12 cellular contexts compared by ENCODE assay signal in genomic region chr16:89841275-89841674, GRCh38. TPM values are rescaled to one million over a fixed set of nuclear protein-coding genes. Genes with fewer than 3 reads are reported as not detected.
A peak's percentile ranks its signal among the peaks of the same experiment; 100 is the strongest.
DNase-seq lines count a peak whose midpoint lies in the region; ATAC-seq, FAIRE-seq and TF ChIP-seq lines count a peak whose summit lies in the region.
"Had no signal": no experiment of that assay in that cellular context is flagged by ENCODE, and none has a peak within 500 bp of the region (broad histone marks: within the 10 kb centered on the region; RNA-seq: fewer than 3 reads in every experiment).

No MANE protein-coding gene starts in this region.

- TF ChIP-seq EP300 in K562 (IDR thresholded peaks at IDR 0.05; ENCODE audit: low read length), result no peak

- ATAC-seq in K562, result no peak
- no peak for ATAC-seq in left ventricle myocardium superior
- ATAC-seq in HG02763 (IDR thresholded peaks at IDR 0.05; ENCODE audit: unreplicated experiment), result no peak
- ATAC-seq: body of pancreas had no signal

- no peaks in the 10 kb centered on the region for H3K9me1 ChIP-seq in K562 (ENCODE audit: control insufficient read depth, insufficient read depth, low read length)

- intact Hi-C loops in activated naive CD4-positive, alpha-beta T cell treated with anti-CD3 and anti-CD28 coated beads for 36 hours (cut with micrococcal nuclease), result no loop called here
- intact Hi-C loops in K562 (cut with micrococcal nuclease) (no loop called here), left ventricle myocardium superior (cut with micrococcal nuclease) (no loop called here)

- no peaks in the 10 kb centered on the region for H3K9me3 ChIP-seq in K562 (replicated peaks; ENCODE audit: control insufficient read depth, insufficient read depth, low read depth, low read length)
- H3K9me3 ChIP-seq: body of pancreas had no signal

- no peak overlapping the region for H3K27ac Mint-ChIP-seq in activated naive CD4-positive, alpha-beta T cell treated with anti-CD3 and anti-CD28 coated beads, Interleukin-2, amount 10 ng/mL, durations not matched to agents 7 days and 5 days
- no peak overlapping the region for H3K27ac Mint-ChIP-seq in activated naive CD4-positive, alpha-beta T cell treated with anti-CD3 and anti-CD28 coated beads for 36 hours
- H3K27ac Mint-ChIP-seq in activated CD4-positive, alpha-beta memory T cell treated with anti-CD3 and anti-CD28 coated beads, Interleukin-2, amount 10 ng/mL, durations not matched to agents 7 days and 5 days, result peak overlapping the region; percentile 64
- H3K27ac Mint-ChIP-seq in stimulated activated naive CD8-positive, alpha-beta T cell treated with anti-CD3 and anti-CD28 coated beads, Interleukin-15, Interleukin-2, amounts not matched to agents 100 ng/mL and 50 ng/mL, for 24 hours, result peak overlapping the region; percentile 61

- TF ChIP-seq POLR2A in K562 (conservative IDR thresholded peaks at IDR 0.05), result no peak

- no TSS peak for BruUV-seq in K562 (replicated peaks; lab: Mats Ljungman, UMichigan)

- peak; percentile 49 for DNase-seq in activated naive CD4-positive, alpha-beta T cell treated with anti-CD3 and anti-CD28 coated beads, Interleukin-2, amount 10 ng/mL, durations not matched to agents 7 days and 5 days
- no peak for DNase-seq in activated naive CD4-positive, alpha-beta T cell treated with anti-CD3 and anti-CD28 coated beads for 36 hours
- peak; percentile 88 for DNase-seq in activated CD4-positive, alpha-beta memory T cell treated with anti-CD3 and anti-CD28 coated beads, Interleukin-2, amount 10 ng/mL, durations not matched to agents 7 days and 5 days
- DNase-seq in K562 (ENCODE audit: extremely low read depth in 1 of 4, low spot score in 3 of 4) (no peak), left ventricle myocardium superior (no peak), NCI-H1694 (lab: John Stamatoyannopoulos, UW) (no peak)
- DNase-seq: glutamatergic neuron, NCI-H446 treated with DMSO at 0.1 percent for 48 hours had no signal

- H3K27ac ChIP-seq in K562 (ENCODE audit: extremely low read depth, low read depth, low read length), result no peak overlapping the region
- H3K27ac ChIP-seq: body of pancreas had no signal

- no peak overlapping the region for H3K4me3 ChIP-seq in K562
- H3K4me3 ChIP-seq: body of pancreas had no signal

- H3K9me3 Mint-ChIP-seq in activated naive CD4-positive, alpha-beta T cell treated with anti-CD3 and anti-CD28 coated beads, Interleukin-2, amount 10 ng/mL, durations not matched to agents 7 days and 5 days, result no peaks in the 10 kb centered on the region
- no peaks in the 10 kb centered on the region for H3K9me3 Mint-ChIP-seq in activated naive CD4-positive, alpha-beta T cell treated with anti-CD3 and anti-CD28 coated beads for 36 hours
- H3K9me3 Mint-ChIP-seq in activated CD4-positive, alpha-beta memory T cell treated with anti-CD3 and anti-CD28 coated beads, Interleukin-2, amount 10 ng/mL, durations not matched to agents 7 days and 5 days, result no peaks in the 10 kb centered on the region
- H3K9me3 Mint-ChIP-seq in stimulated activated naive CD8-positive, alpha-beta T cell treated with anti-CD3 and anti-CD28 coated beads, Interleukin-15, Interleukin-2, amounts not matched to agents 100 ng/mL and 50 ng/mL, for 24 hours, result no peaks in the 10 kb centered on the region
- H3K9me3 Mint-ChIP-seq: neural crest cell had no signal

- TF ChIP-seq CTCF in K562 (IDR thresholded peaks at IDR 0.05 in 2 of 3, conservative IDR thresholded peaks at IDR 0.05 in 1 of 3; ENCODE audit: insufficient read depth in 2 of 3, low read depth in 1 of 3, low read length in 3 of 3), result no peak

- no peaks in the 10 kb centered on the region for H4K20me1 ChIP-seq in K562 (replicated peaks; ENCODE audit: control insufficient read depth, insufficient read depth, low read length)

- CTCF ChIA-PET in activated naive CD4-positive, alpha-beta T cell treated with anti-CD3 and anti-CD28 coated beads, Interleukin-2, amount 10 ng/mL, durations not matched to agents 7 days and 5 days (lab: Charles Lee), result interaction anchor here (1.4 kb wide), 1 partner anchor 19 kb away, joined by 8 read pairs; no protein-coding TSS in a partner anchor
- CTCF ChIA-PET in activated naive CD4-positive, alpha-beta T cell treated with anti-CD3 and anti-CD28 coated beads for 36 hours (lab: Charles Lee), result interaction anchor here (0.5 to 1.0 kb wide), 2 partner anchors 92 to 135 kb away, joined by 3 read pairs; no protein-coding TSS in a partner anchor
- CTCF ChIA-PET in activated CD4-positive, alpha-beta memory T cell treated with anti-CD3 and anti-CD28 coated beads, Interleukin-2, amount 10 ng/mL, durations not matched to agents 7 days and 5 days (lab: Charles Lee), result interaction anchor here (1.0 to 2.1 kb wide), 3 partner anchors 19 to 141 kb away, joined by 4 to 10 read pairs (median 5); no protein-coding TSS in a partner anchor
- CTCF ChIA-PET in K562 (lab: Yijun Ruan, JAX; ENCODE audit: low intra/inter-chr PET ratio), result no interaction called here

- no peak for TF ChIP-seq RAD21 in K562 (CRISPR knock-in tag; conservative IDR thresholded peaks at IDR 0.05 in 1 of 2, IDR thresholded peaks at IDR 0.05 in 1 of 2)

- WGBS in K562 (ENCODE audit: insufficient coverage, low coverage, missing lambda C conversion rate), result 42% methylated on average over 10 of the region's 10 CpGs

- 0 out of 3 replicates have a peak, but pooled peaks cover 1% of the 10 kb centered on the region for H3K36me3 ChIP-seq in K562 (ENCODE audit: control insufficient read depth, insufficient read depth, low read length)

- POLR2A ChIA-PET in activated CD4-positive, alpha-beta memory T cell treated with anti-CD3 and anti-CD28 coated beads, Interleukin-2, amount 10 ng/mL, durations not matched to agents 7 days and 5 days (lab: Charles Lee), result interaction anchor here (1.0 to 1.7 kb wide), 3 partner anchors 12 to 32 kb away, joined by 3 to 5 read pairs (median 4); partner anchors contain the start of genes SPIRE2 and TCF25
- POLR2A ChIA-PET in K562 (lab: Yijun Ruan, JAX), result interaction anchor here (1.2 kb wide), 1 partner anchor 12 kb away, joined by 3 read pairs; no protein-coding TSS in a partner anchor

- H3K4me1 ChIP-seq in K562 (replicated peaks in 1 of 2; ENCODE audit: control insufficient read depth in 2 of 2, insufficient read depth in 2 of 2, low read length in 2 of 2), result peaks cover 3 to 30% of the 10 kb centered on the region in 2 experiments; a peak in 3 of 5 replicates

- H3K9ac ChIP-seq in K562 (ENCODE audit: insufficient read depth in 1 of 2, low read depth in 2 of 2, low read length in 2 of 2), result no peak overlapping the region

- H3K4me1 Mint-ChIP-seq in activated naive CD4-positive, alpha-beta T cell treated with anti-CD3 and anti-CD28 coated beads, Interleukin-2, amount 10 ng/mL, durations not matched to agents 7 days and 5 days, result peaks cover 48% of the 10 kb centered on the region
- H3K4me1 Mint-ChIP-seq in activated naive CD4-positive, alpha-beta T cell treated with anti-CD3 and anti-CD28 coated beads for 36 hours (ENCODE audit: low read depth), result peaks cover 24% of the 10 kb centered on the region
- H3K4me1 Mint-ChIP-seq in activated CD4-positive, alpha-beta memory T cell treated with anti-CD3 and anti-CD28 coated beads, Interleukin-2, amount 10 ng/mL, durations not matched to agents 7 days and 5 days, result peaks cover 47% of the 10 kb centered on the region
- H3K4me1 Mint-ChIP-seq in stimulated activated naive CD8-positive, alpha-beta T cell treated with anti-CD3 and anti-CD28 coated beads, Interleukin-15, Interleukin-2, amounts not matched to agents 100 ng/mL and 50 ng/mL, for 24 hours (ENCODE audit: low read depth), result peaks cover 34% of the 10 kb centered on the region

- no peak overlapping the region for H2AFZ ChIP-seq in K562 (ENCODE audit: low read depth, low read length)

- in situ Hi-C loops in K562 (cut with MboI), result no loop called here

- no peaks in the 10 kb centered on the region for H3K36me3 Mint-ChIP-seq in activated naive CD4-positive, alpha-beta T cell treated with anti-CD3 and anti-CD28 coated beads, Interleukin-2, amount 10 ng/mL, durations not matched to agents 7 days and 5 days
- no peaks in the 10 kb centered on the region for H3K36me3 Mint-ChIP-seq in activated naive CD4-positive, alpha-beta T cell treated with anti-CD3 and anti-CD28 coated beads for 36 hours (ENCODE audit: low read depth)
- H3K36me3 Mint-ChIP-seq in activated CD4-positive, alpha-beta memory T cell treated with anti-CD3 and anti-CD28 coated beads, Interleukin-2, amount 10 ng/mL, durations not matched to agents 7 days and 5 days (ENCODE audit: low read depth), result no peaks in the 10 kb centered on the region
- no peaks in the 10 kb centered on the region for H3K36me3 Mint-ChIP-seq in stimulated activated naive CD8-positive, alpha-beta T cell treated with anti-CD3 and anti-CD28 coated beads, Interleukin-15, Interleukin-2, amounts not matched to agents 100 ng/mL and 50 ng/mL, for 24 hours (ENCODE audit: low read depth)

- no peaks in the 10 kb centered on the region for H3K79me2 ChIP-seq in K562 (ENCODE audit: control insufficient read depth, insufficient read depth, low read length)

- FAIRE-seq in K562 (lab: Jason Lieb, UNC), result no peak

- H3K27me3 ChIP-seq in K562 (ENCODE audit: control insufficient read depth in 2 of 2, insufficient read depth in 2 of 2, low read length in 2 of 2), result no peaks in the 10 kb centered on the region
- H3K27me3 ChIP-seq: body of pancreas had no signal

- H3K4me3 Mint-ChIP-seq in activated naive CD4-positive, alpha-beta T cell treated with anti-CD3 and anti-CD28 coated beads, Interleukin-2, amount 10 ng/mL, durations not matched to agents 7 days and 5 days, result no peak overlapping the region
- H3K4me3 Mint-ChIP-seq in activated naive CD4-positive, alpha-beta T cell treated with anti-CD3 and anti-CD28 coated beads for 36 hours, result no peak overlapping the region
- H3K4me3 Mint-ChIP-seq in activated CD4-positive, alpha-beta memory T cell treated with anti-CD3 and anti-CD28 coated beads, Interleukin-2, amount 10 ng/mL, durations not matched to agents 7 days and 5 days, result peak overlapping the region; percentile 40
- peak overlapping the region; percentile 37 for H3K4me3 Mint-ChIP-seq in stimulated activated naive CD8-positive, alpha-beta T cell treated with anti-CD3 and anti-CD28 coated beads, Interleukin-15, Interleukin-2, amounts not matched to agents 100 ng/mL and 50 ng/mL, for 24 hours
- H3K4me3 Mint-ChIP-seq: neural crest cell had no signal

- peaks cover 42% of the 10 kb centered on the region for H3K27me3 Mint-ChIP-seq in activated naive CD4-positive, alpha-beta T cell treated with anti-CD3 and anti-CD28 coated beads, Interleukin-2, amount 10 ng/mL, durations not matched to agents 7 days and 5 days
- H3K27me3 Mint-ChIP-seq in activated naive CD4-positive, alpha-beta T cell treated with anti-CD3 and anti-CD28 coated beads for 36 hours (ENCODE audit: low read depth), result no peaks in the 10 kb centered on the region
- peaks cover 13% of the 10 kb centered on the region for H3K27me3 Mint-ChIP-seq in activated CD4-positive, alpha-beta memory T cell treated with anti-CD3 and anti-CD28 coated beads, Interleukin-2, amount 10 ng/mL, durations not matched to agents 7 days and 5 days
- no peaks in the 10 kb centered on the region for H3K27me3 Mint-ChIP-seq in stimulated activated naive CD8-positive, alpha-beta T cell treated with anti-CD3 and anti-CD28 coated beads, Interleukin-15, Interleukin-2, amounts not matched to agents 100 ng/mL and 50 ng/mL, for 24 hours

- no peak overlapping the region for H3K4me2 ChIP-seq in K562 (ENCODE audit: insufficient read depth, low read length)

RNA-seq across cellular contexts. Expression of gene SPIRE2, which starts 13.0 kb away (rescaled TPM):
- under 1 TPM; 0.26 to 0.44 TPM for total RNA-seq in activated naive CD4-positive, alpha-beta T cell treated with anti-CD3 and anti-CD28 coated beads for 36 hours
- 1 to 10 TPM; 1.6 to 1.8 TPM for total RNA-seq in activated CD4-positive, alpha-beta memory T cell treated with anti-CD3 and anti-CD28 coated beads, Interleukin-2, amount 10 ng/mL, durations not matched to agents 7 days and 5 days
- total RNA-seq in K562 (2011; cell fraction: chromatin; rRNA removed; ENCODE audit: low replicate concordance), result 16.2 and 31.3 TPM in 2 replicates
- total RNA-seq in K562 (2011; cell fraction: nucleolus; rRNA removed), result 15.7 and 25.0 TPM in 2 replicates
- 13.4 and 13.9 TPM in 2 replicates for total RNA-seq in K562 (2011; cell fraction: nucleoplasm; rRNA removed)
- total RNA-seq in K562 (2014; rRNA removed), result 6.5 and 6.9 TPM in 2 replicates
- 2.9 TPM in 2 replicates for total RNA-seq in K562 (2014; rRNA removed; fragmentation: Illumina TruSeq; extraction: Trizol)
- 4.1 and 4.6 TPM in 2 replicates for total RNA-seq in K562 (2015; rRNA removed; fragmentation: Illumina TruSeq; extraction: Trizol)
- 6.9 and 8.9 TPM in 2 replicates for total RNA-seq in K562 (2021)
- 4.7 and 6.0 TPM in 2 replicates for polyA plus RNA-seq in K562 (2011; rRNA removed)
- 4.6 and 8.1 TPM in 2 replicates for polyA plus RNA-seq in K562 (2011; cell fraction: cytosol; rRNA removed)
- 19.7 and 32.5 TPM in 2 replicates for polyA plus RNA-seq in K562 (2011; cell fraction: nucleus; rRNA removed)
- polyA plus RNA-seq in K562 (2012), result 3.8 and 5.7 TPM in 2 replicates
- polyA plus RNA-seq in K562 (2014; fragmentation: Illumina TruSeq; extraction: Trizol), result 3.9 and 4.0 TPM in 2 replicates
- under 1 TPM; 0.70 to 0.76 TPM for polyA plus RNA-seq in K562 (2014; fragmentation: Nextera tagmentation; extraction: Ambion mirVana)
- 5.5 and 7.5 TPM in 2 replicates for polyA plus RNA-seq in K562 (2014; rRNA removed)
- polyA minus RNA-seq in K562 (2011; rRNA and poly(A)+ RNA removed), result 2.1 and 3.5 TPM in 2 replicates
- polyA minus RNA-seq in K562 (2011; cell fraction: cytosol; rRNA and poly(A)+ RNA removed), result 4.3 and 7.3 TPM in 2 replicates
- 6.5 and 8.2 TPM in 2 replicates for polyA minus RNA-seq in K562 (2011; cell fraction: nucleus; rRNA and poly(A)+ RNA removed)
- 0.77 TPM for total RNA-seq in left ventricle myocardium superior

RNA-seq across cellular contexts. Expression of gene FANCA, which starts 24.8 kb away (rescaled TPM):
- total RNA-seq in activated naive CD4-positive, alpha-beta T cell treated with anti-CD3 and anti-CD28 coated beads for 36 hours, result 10 to 100 TPM; 85.5 to 96.7 TPM
- total RNA-seq in activated CD4-positive, alpha-beta memory T cell treated with anti-CD3 and anti-CD28 coated beads, Interleukin-2, amount 10 ng/mL, durations not matched to agents 7 days and 5 days, result 10 to 100 TPM; 82.9 to 94.6 TPM
- 912 and 1,798 TPM in 2 replicates for total RNA-seq in K562 (2011; cell fraction: chromatin; rRNA removed; ENCODE audit: low replicate concordance)
- 750 and 775 TPM in 2 replicates for total RNA-seq in K562 (2011; cell fraction: nucleolus; rRNA removed)
- total RNA-seq in K562 (2011; cell fraction: nucleoplasm; rRNA removed), result 650 and 708 TPM in 2 replicates
- total RNA-seq in K562 (2014; rRNA removed) (53.4 and 72.0 TPM in 2 replicates), K562 (2014; rRNA removed; fragmentation: Illumina TruSeq; extraction: Trizol) (40.2 and 48.6 TPM in 2 replicates), K562 (2015; rRNA removed; fragmentation: Illumina TruSeq; extraction: Trizol) (46.4 and 51.6 TPM in 2 replicates), K562 (2021) (108 and 115 TPM in 2 replicates), left ventricle myocardium superior (1.2 TPM)
- polyA plus RNA-seq in K562 (2011; rRNA removed) (65.4 and 83.5 TPM in 2 replicates), K562 (2014; fragmentation: Illumina TruSeq; extraction: Trizol) (72.8 and 78.9 TPM in 2 replicates), K562 (2014; fragmentation: Nextera tagmentation; extraction: Ambion mirVana) (1 to 10 TPM; 6.9 to 9.3 TPM), K562 (2014; rRNA removed) (114 TPM in 2 replicates)
- 48.3 and 57.4 TPM in 2 replicates for polyA plus RNA-seq in K562 (2011; cell fraction: cytosol; rRNA removed)
- polyA plus RNA-seq in K562 (2011; cell fraction: nucleus; rRNA removed), result 378 and 509 TPM in 2 replicates
- polyA plus RNA-seq in K562 (2012), result 61.8 and 65.9 TPM in 2 replicates
- 109 and 120 TPM in 2 replicates for polyA minus RNA-seq in K562 (2011; rRNA and poly(A)+ RNA removed)
- polyA minus RNA-seq in K562 (2011; cell fraction: cytosol; rRNA and poly(A)+ RNA removed), result 54.5 and 57.5 TPM in 2 replicates
- polyA minus RNA-seq in K562 (2011; cell fraction: nucleus; rRNA and poly(A)+ RNA removed), result 197 and 206 TPM in 2 replicates

RNA-seq across cellular contexts. Expression of gene TCF25, which starts 32.1 kb away (rescaled TPM):
- total RNA-seq in activated naive CD4-positive, alpha-beta T cell treated with anti-CD3 and anti-CD28 coated beads for 36 hours, result 100 to 1,000 TPM; 108 to 109 TPM
- 100 to 1,000 TPM; 167 to 192 TPM for total RNA-seq in activated CD4-positive, alpha-beta memory T cell treated with anti-CD3 and anti-CD28 coated beads, Interleukin-2, amount 10 ng/mL, durations not matched to agents 7 days and 5 days
- total RNA-seq in K562 (2011; cell fraction: chromatin; rRNA removed; ENCODE audit: low replicate concordance), result 678 and 1,286 TPM in 2 replicates
- total RNA-seq in K562 (2011; cell fraction: nucleolus; rRNA removed), result 495 and 571 TPM in 2 replicates
- total RNA-seq in K562 (2011; cell fraction: nucleoplasm; rRNA removed), result 387 and 470 TPM in 2 replicates
- 102 and 110 TPM in 2 replicates for total RNA-seq in K562 (2014; rRNA removed)
- total RNA-seq in K562 (2014; rRNA removed; fragmentation: Illumina TruSeq; extraction: Trizol), result 37.2 and 38.0 TPM in 2 replicates
- total RNA-seq in K562 (2015; rRNA removed; fragmentation: Illumina TruSeq; extraction: Trizol), result 63.2 and 65.1 TPM in 2 replicates
- 123 and 140 TPM in 2 replicates for total RNA-seq in K562 (2021)
- 83.8 and 123 TPM in 2 replicates for polyA plus RNA-seq in K562 (2011; rRNA removed)
- polyA plus RNA-seq in K562 (2011; cell fraction: cytosol; rRNA removed), result 86.7 and 116 TPM in 2 replicates
- polyA plus RNA-seq in K562 (2011; cell fraction: nucleus; rRNA removed), result 392 and 540 TPM in 2 replicates
- polyA plus RNA-seq in K562 (2012), result 147 and 150 TPM in 2 replicates
- polyA plus RNA-seq in K562 (2014; fragmentation: Illumina TruSeq; extraction: Trizol), result 87.5 and 96.8 TPM in 2 replicates
- polyA plus RNA-seq in K562 (2014; fragmentation: Nextera tagmentation; extraction: Ambion mirVana), result 1 to 10 TPM; 9.0 TPM
- polyA plus RNA-seq in K562 (2014; rRNA removed), result 122 and 154 TPM in 2 replicates
- 51.2 and 58.2 TPM in 2 replicates for polyA minus RNA-seq in K562 (2011; rRNA and poly(A)+ RNA removed)
- polyA minus RNA-seq in K562 (2011; cell fraction: cytosol; rRNA and poly(A)+ RNA removed), result 47.2 and 50.0 TPM in 2 replicates
- 72.7 and 97.1 TPM in 2 replicates for polyA minus RNA-seq in K562 (2011; cell fraction: nucleus; rRNA and poly(A)+ RNA removed)
- total RNA-seq in left ventricle myocardium superior, result 86.3 TPM

Comparison
In these comparisons a context has a peak if more than half of its experiments do, and no peak if none do; other contexts are left out.
1. DNase-seq: peak in activated naive CD4-positive, alpha-beta T cell treated with anti-CD3 and anti-CD28 coated beads, Interleukin-2, amount 10 ng/mL, durations not matched to agents 7 days and 5 days (single experiment) and activated CD4-positive, alpha-beta memory T cell treated with anti-CD3 and anti-CD28 coated beads, Interleukin-2, amount 10 ng/mL, durations not matched to agents 7 days and 5 days (single experiment); none in activated naive CD4-positive, alpha-beta T cell treated with anti-CD3 and anti-CD28 coated beads for 36 hours (single experiment), K562 (0 of 4), left ventricle myocardium superior (single experiment) and NCI-H1694 (single experiment).
2. H3K27ac Mint-ChIP-seq: peak in activated CD4-positive, alpha-beta memory T cell treated with anti-CD3 and anti-CD28 coated beads, Interleukin-2, amount 10 ng/mL, durations not matched to agents 7 days and 5 days (single experiment) and stimulated activated naive CD8-positive, alpha-beta T cell treated with anti-CD3 and anti-CD28 coated beads, Interleukin-15, Interleukin-2, amounts not matched to agents 100 ng/mL and 50 ng/mL, for 24 hours (single experiment); none in activated naive CD4-positive, alpha-beta T cell treated with anti-CD3 and anti-CD28 coated beads, Interleukin-2, amount 10 ng/mL, durations not matched to agents 7 days and 5 days (single experiment) and activated naive CD4-positive, alpha-beta T cell treated with anti-CD3 and anti-CD28 coated beads for 36 hours (single experiment).
3. H3K4me3 Mint-ChIP-seq: peak in activated CD4-positive, alpha-beta memory T cell treated with anti-CD3 and anti-CD28 coated beads, Interleukin-2, amount 10 ng/mL, durations not matched to agents 7 days and 5 days (single experiment) and stimulated activated naive CD8-positive, alpha-beta T cell treated with anti-CD3 and anti-CD28 coated beads, Interleukin-15, Interleukin-2, amounts not matched to agents 100 ng/mL and 50 ng/mL, for 24 hours (single experiment); none in activated naive CD4-positive, alpha-beta T cell treated with anti-CD3 and anti-CD28 coated beads, Interleukin-2, amount 10 ng/mL, durations not matched to agents 7 days and 5 days (single experiment) and activated naive CD4-positive, alpha-beta T cell treated with anti-CD3 and anti-CD28 coated beads for 36 hours (single experiment).
4. RNA of gene FANCA, which starts 24.8 kb away (total RNA-seq): 85.5 to 96.7 TPM in activated naive CD4-positive, alpha-beta T cell treated with anti-CD3 and anti-CD28 coated beads for 36 hours, 82.9 to 94.6 TPM in activated CD4-positive, alpha-beta memory T cell treated with anti-CD3 and anti-CD28 coated beads, Interleukin-2, amount 10 ng/mL, durations not matched to agents 7 days and 5 days and 40.2 to 1,798 TPM in K562; 1.2 TPM in left ventricle myocardium superior (single experiment); every median in the first group is over 10 times any median in the second.